26 cellular contexts compared by ENCODE assay signal in genomic region chr3:149883134-149883533, GRCh38.
"Had no signal": no experiment of that assay in that cellular context is flagged by ENCODE, and none has a peak within 500 bp of the region (broad histone marks: within the 10 kb centered on the region; RNA-seq: fewer than 3 reads in every experiment).

No MANE protein-coding gene starts in this region.

- H3K4me3 ChIP-seq: colonic mucosa, esophagus squamous epithelium, gastroesophageal sphincter, heart left ventricle, hepatocyte, lower lobe of right lung had no signal

- H3K27me3 ChIP-seq: colonic mucosa, esophagus squamous epithelium, gastroesophageal sphincter, heart left ventricle, hepatocyte had no signal

- ATAC-seq: effector memory CD8-positive, alpha-beta T cell; esophagus mucosa; gastroesophageal sphincter; heart left ventricle; left colon; left lobe of liver; left ventricle myocardium superior; lower lobe of right lung; naive thymus-derived CD4-positive, alpha-beta T cell had no signal

- FAIRE-seq: endometrium, kidney had no signal

- DNase-seq: colonic mucosa; cortex of kidney; effector CD8-positive, alpha-beta T cell; effector memory CD8-positive, alpha-beta T cell; endodermal cell; erythroblast; esophagus squamous epithelium; foreskin fibroblast; foreskin melanocyte; heart left ventricle; hypothalamus; immature natural killer cell; islet precursor cell; kidney; kidney glomerular epithelial cell; left colon; left ventricle myocardium superior; lower lobe of right lung; mesenchymal stem cell; naive thymus-derived CD4-positive, alpha-beta T cell had no signal

- H3K4me2 ChIP-seq: hepatocyte had no signal

- H3K36me3 ChIP-seq: colonic mucosa had no signal

- H3K4me1 ChIP-seq: colonic mucosa, esophagus squamous epithelium, gastroesophageal sphincter, lower lobe of right lung had no signal

- H2AFZ ChIP-seq: hepatocyte had no signal

- H3K79me2 ChIP-seq: hepatocyte had no signal

- H3K9me3 ChIP-seq: colonic mucosa, esophagus squamous epithelium, lower lobe of right lung had no signal

- H3K27ac ChIP-seq: colonic mucosa, epithelial cell of prostate, esophagus squamous epithelium, gastroesophageal sphincter, heart left ventricle, hepatocyte, lower lobe of right lung had no signal
